23 cellular contexts compared by ENCODE assay signal in genomic region chr14:72618424-72618823, GRCh38.
DNase-seq lines count a peak whose midpoint lies in the region; ATAC-seq, FAIRE-seq and TF ChIP-seq lines count a peak whose summit lies in the region.
"Had no signal": no experiment of that assay in that cellular context is flagged by ENCODE, and none has a peak within 500 bp of the region (broad histone marks: within the 10 kb centered on the region; RNA-seq: fewer than 3 reads in every experiment).

No MANE protein-coding gene starts in this region.

- H3K9ac ChIP-seq in astrocyte (ENCODE audit: low read length) (peak overlapping the region; percentile 65), stomach smooth muscle (ENCODE audit: low read length in 2 of 2) (no peak overlapping the region)

- H3K36me3 Mint-ChIP-seq in astrocyte (ENCODE audit: low read depth, unreplicated experiment) (no peaks in the 10 kb centered on the region), T-helper 17 cell (ENCODE audit: low read depth) (no peaks in the 10 kb centered on the region)
- H3K36me3 Mint-ChIP-seq: natural killer cell had no signal

- peak in 1 of 5 donors; percentile 8 for DNase-seq in heart left ventricle
- DNase-seq in cardiac septum (ENCODE audit: low spot score): no peak
- no peak for DNase-seq in astrocyte (ENCODE audit: low read depth)
- no peak for DNase-seq in uterus
- no peak for DNase-seq in T-helper 17 cell
- DNase-seq in NCI-H774 (lab: John Stamatoyannopoulos, UW): no peak
- DNase-seq: activated CD8-positive, alpha-beta T cell treated with anti-CD3 and anti-CD28 coated beads for 36 hours; activated naive CD8-positive, alpha-beta T cell treated with anti-CD3 and anti-CD28 coated beads, Interleukin-2, amount 50 U/mL, for 24 hours; activated T-cell treated with anti-CD3 and anti-CD28 coated beads, Interleukin-2, amount 50 U/mL, for 1 hour; effector CD8-positive, alpha-beta T cell; erythroblast; GOT3; left lung; NCI-H446; posterior cingulate gyrus; sigmoid colon; stimulated activated naive CD4-positive, alpha-beta T cell; tibial artery had no signal

- H2AFZ ChIP-seq in astrocyte (ENCODE audit: low read depth, low read length): no peak overlapping the region

- FAIRE-seq in astrocyte (lab: Jason Lieb, UNC): no peak

- H3K36me3 ChIP-seq in heart left ventricle (no peaks in the 10 kb centered on the region), astrocyte (ENCODE audit: insufficient read depth, low read length) (no peaks in the 10 kb centered on the region), mesodermal cell (ENCODE audit: control insufficient read depth, insufficient read depth, low read length) (no peaks in the 10 kb centered on the region), stomach smooth muscle (ENCODE audit: control insufficient read depth in 2 of 2, insufficient read depth in 2 of 2, low read length in 2 of 2) (no peaks in the 10 kb centered on the region), uterus (no peaks in the 10 kb centered on the region)
- H3K36me3 ChIP-seq: left lung, sigmoid colon, tibial artery had no signal

- H3K27ac ChIP-seq in heart left ventricle: peak overlapping the region; percentile 65 to 92 (median 84)
- H3K27ac ChIP-seq in astrocyte (ENCODE audit: low read depth, low read length): peak overlapping the region; percentile 73
- H3K27ac ChIP-seq in mesodermal cell (ENCODE audit: low read depth, low read length, severe bottlenecking): peak overlapping the region; percentile 24
- peak overlapping the region; percentile 41 for H3K27ac ChIP-seq in stomach smooth muscle (ENCODE audit: low read length)
- no peak overlapping the region for H3K27ac ChIP-seq in uterus
- H3K27ac ChIP-seq: left lung had no signal

- H3K4me3 Mint-ChIP-seq in astrocyte (ENCODE audit: unreplicated experiment) (no peak overlapping the region), T-helper 17 cell (no peak overlapping the region)
- H3K4me3 Mint-ChIP-seq: activated CD8-positive, alpha-beta T cell treated with anti-CD3 and anti-CD28 coated beads for 36 hours; activated naive CD8-positive, alpha-beta T cell treated with anti-CD3 and anti-CD28 coated beads, Interleukin-2, amount 50 U/mL, for 24 hours; B cell; natural killer cell had no signal

- 66 to 84% (median 77%) methylated on average over 7 of the region's 7 CpGs for WGBS in heart left ventricle, 4 donors
- WGBS in mesodermal cell (ENCODE audit: insufficient coverage in 2 of 2), 2 experiments: 91 to 96% methylated on average over 7 of the region's 7 CpGs

- no peak overlapping the region for H3K27ac Mint-ChIP-seq in astrocyte (ENCODE audit: unreplicated experiment)
- no peak overlapping the region for H3K27ac Mint-ChIP-seq in T-helper 17 cell
- H3K27ac Mint-ChIP-seq: activated CD8-positive, alpha-beta T cell treated with anti-CD3 and anti-CD28 coated beads for 36 hours; activated naive CD8-positive, alpha-beta T cell treated with anti-CD3 and anti-CD28 coated beads, Interleukin-2, amount 50 U/mL, for 24 hours; B cell; natural killer cell had no signal

- H3K9me3 ChIP-seq in heart left ventricle (peaks cover 0 to 2% (median 0%) of the 10 kb centered on the region in 12 donors), astrocyte (ENCODE audit: insufficient read depth, low read depth, low read length) (no peaks in the 10 kb centered on the region), mesodermal cell (ENCODE audit: control insufficient read depth, low read length) (no peaks in the 10 kb centered on the region), stomach smooth muscle (ENCODE audit: control insufficient read depth in 2 of 2, low read length in 2 of 2) (no peaks in the 10 kb centered on the region), uterus (no peaks in the 10 kb centered on the region), T-helper 17 cell (ENCODE audit: control insufficient read depth, low read length, poor library complexity, severe bottlenecking) (no peaks in the 10 kb centered on the region)
- H3K9me3 ChIP-seq: left lung, sigmoid colon, tibial artery had no signal

- TF ChIP-seq CTCF in heart left ventricle (IDR thresholded peaks at IDR 0.05) (no peak), astrocyte (IDR thresholded peaks at IDR 0.05; ENCODE audit: insufficient read depth, low read depth, low read length) (no peak), uterus (IDR thresholded peaks at IDR 0.05) (no peak)

- H3K4me1 Mint-ChIP-seq in astrocyte (ENCODE audit: low read depth, unreplicated experiment) (peaks cover 41% of the 10 kb centered on the region), T-helper 17 cell (no peaks in the 10 kb centered on the region)
- H3K4me1 Mint-ChIP-seq: activated naive CD8-positive, alpha-beta T cell treated with anti-CD3 and anti-CD28 coated beads, Interleukin-2, amount 50 U/mL, for 24 hours had no signal

- peak overlapping the region; percentile 70 for H3K4me2 ChIP-seq in astrocyte (ENCODE audit: low read length)

- no peaks in the 10 kb centered on the region for H4K20me1 ChIP-seq in astrocyte (ENCODE audit: insufficient read depth, low read length)

- H3K79me2 ChIP-seq in astrocyte (ENCODE audit: insufficient read depth, low read length): no peaks in the 10 kb centered on the region

- peaks cover 5 to 65% (median 56%) of the 10 kb centered on the region in 12 donors for H3K4me1 ChIP-seq in heart left ventricle
- H3K4me1 ChIP-seq in astrocyte (ENCODE audit: insufficient read depth, low read length): peaks cover 42% of the 10 kb centered on the region
- peaks cover 58% of the 10 kb centered on the region for H3K4me1 ChIP-seq in mesodermal cell (ENCODE audit: control insufficient read depth, insufficient read depth, low read length, poor library complexity, severe bottlenecking)
- peaks cover 27% of the 10 kb centered on the region for H3K4me1 ChIP-seq in stomach smooth muscle (ENCODE audit: control insufficient read depth, insufficient read depth, low read length)
- peaks cover 0 to 10% of the 10 kb centered on the region in 2 donors for H3K4me1 ChIP-seq in uterus
- H3K4me1 ChIP-seq: left lung had no signal

- no peak for TF ChIP-seq POLR2A in heart left ventricle (IDR thresholded peaks at IDR 0.05)
- no peak for TF ChIP-seq POLR2A in uterus (IDR thresholded peaks at IDR 0.05)

- no peaks in the 10 kb centered on the region for H3K27me3 Mint-ChIP-seq in astrocyte (ENCODE audit: low read depth, unreplicated experiment)
- H3K27me3 Mint-ChIP-seq in T-helper 17 cell: no peaks in the 10 kb centered on the region
- H3K27me3 Mint-ChIP-seq: activated naive CD8-positive, alpha-beta T cell treated with anti-CD3 and anti-CD28 coated beads, Interleukin-2, amount 50 U/mL, for 24 hours; B cell had no signal

- peaks cover 10% of the 10 kb centered on the region for H3K9me3 Mint-ChIP-seq in astrocyte (ENCODE audit: unreplicated experiment)
- H3K9me3 Mint-ChIP-seq: activated naive CD8-positive, alpha-beta T cell treated with anti-CD3 and anti-CD28 coated beads, Interleukin-2, amount 50 U/mL, for 24 hours; natural killer cell had no signal

- no peak overlapping the region for H3K4me3 ChIP-seq in heart left ventricle
- no peak overlapping the region for H3K4me3 ChIP-seq in astrocyte (ENCODE audit: insufficient read depth, low read depth, low read length)
- H3K4me3 ChIP-seq in mesodermal cell (ENCODE audit: extremely low read depth, insufficient read depth, low read length, poor library complexity, severe bottlenecking): no peak overlapping the region
- H3K4me3 ChIP-seq in stomach smooth muscle (ENCODE audit: low read length in 2 of 2): no peak overlapping the region
- no peak overlapping the region for H3K4me3 ChIP-seq in uterus
- H3K4me3 ChIP-seq: left lung, sigmoid colon had no signal

- intact Hi-C loops in heart left ventricle (cut with DNase I) (loop anchor here in 4 of 10 donors (5.0 to 10.0 kb wide), 5 partner anchors 101 to 286 kb away; partner anchors contain the start of gene DPF3 (in 2 of the 4)), cardiac septum (cut with DNase I) (no loop called here), uterus (cut with DNase I; ENCODE audit: low total_unique reads) (no loop called here)

- H3K27me3 ChIP-seq in heart left ventricle: no peaks in the 10 kb centered on the region
- H3K27me3 ChIP-seq in astrocyte (ENCODE audit: insufficient read depth, low read length): no peaks in the 10 kb centered on the region
- H3K27me3 ChIP-seq in stomach smooth muscle (ENCODE audit: control insufficient read depth in 1 of 2, insufficient read depth in 2 of 2, low read length in 2 of 2): no peaks in the 10 kb centered on the region
- H3K27me3 ChIP-seq in uterus: no peaks in the 10 kb centered on the region
- H3K27me3 ChIP-seq: left lung, sigmoid colon, tibial artery had no signal

- ATAC-seq in heart left ventricle: no peak
- ATAC-seq in T-helper 17 cell: no peak
- ATAC-seq: activated CD8-positive, alpha-beta T cell treated with anti-CD3 and anti-CD28 coated beads for 36 hours; activated naive CD8-positive, alpha-beta T cell treated with anti-CD3 and anti-CD28 coated beads, Interleukin-2, amount 50 U/mL, for 24 hours; left lung; natural killer cell; SK-N-SH treated with all-trans-retinoic acid at 6 μM for 48 hours had no signal

Comparison
In these comparisons a context has a peak if more than half of its experiments do, and no peak if none do; other contexts are left out.
1. H3K27ac ChIP-seq: peak in heart left ventricle (12 of 12), astrocyte (single experiment), mesodermal cell (single experiment) and stomach smooth muscle (single experiment); none in uterus (0 of 2).